Comparison of ENCODE assay signal across 8 cellular contexts in the genomic region with DNA sequence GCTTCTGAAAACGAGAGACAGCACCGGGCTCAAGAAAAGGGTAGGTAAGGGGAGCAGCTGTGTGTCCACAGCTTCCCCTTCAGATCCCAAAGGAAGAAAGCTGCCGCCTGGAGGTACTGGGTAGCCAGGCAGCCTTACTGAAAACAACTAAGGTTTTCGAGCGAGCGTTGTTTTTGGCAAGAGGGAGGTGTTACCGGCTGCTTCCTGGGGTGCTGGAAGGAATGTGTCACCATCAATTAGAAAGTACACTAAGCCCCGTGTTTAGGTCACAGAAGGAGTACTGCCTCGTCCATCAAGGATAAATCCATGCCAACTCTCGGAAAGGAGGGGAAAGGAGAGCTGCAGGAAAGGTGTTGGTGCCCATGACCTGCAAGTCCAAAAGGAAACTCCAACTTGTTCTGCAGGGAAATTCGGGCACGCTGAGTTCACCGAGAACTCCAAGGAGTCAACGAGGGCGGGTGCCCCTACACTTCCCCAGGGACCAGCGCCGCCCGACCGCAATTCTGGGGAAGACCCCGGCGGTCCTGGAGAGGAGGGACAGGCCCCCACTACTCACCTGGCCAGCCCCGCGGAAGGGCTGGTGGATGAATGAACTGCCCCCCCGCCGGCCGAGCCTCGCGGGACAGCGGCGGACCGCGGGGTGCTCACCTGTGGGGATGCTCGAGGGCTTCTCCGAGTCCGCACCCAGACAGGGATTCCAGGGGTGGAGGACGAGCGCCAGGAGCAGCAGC. TPM values are rescaled to one million over a fixed set of nuclear protein-coding genes. Genes with fewer than 3 reads are reported as not detected.
A peak's percentile ranks its signal among the peaks of the same experiment; 100 is the strongest.
DNase-seq lines count a peak whose midpoint lies in the region; FAIRE-seq and TF ChIP-seq lines count a peak whose summit lies in the region.

No MANE protein-coding gene starts in this region.

- H3K18ac ChIP-seq in H9 (ENCODE audit: insufficient read length, low read depth, low read length) = peak overlapping the region; percentile 20

- peak overlapping the region; percentile 63 for H3K9ac ChIP-seq in H9 (ENCODE audit: extremely low read depth, insufficient read length, low read length)

- no peak overlapping the region for H4K5ac ChIP-seq in H9 (ENCODE audit: insufficient read length, low read depth, low read length)

- no peak overlapping the region for H3K23ac ChIP-seq in H9 (ENCODE audit: insufficient read length, low read depth, low read length)

- peak overlapping the region; percentile 85 to 93 (median 92) for H3K27ac Mint-ChIP-seq in H9

- no peak for FAIRE-seq in urothelium cell line (lab: Jason Lieb, UNC)
- FAIRE-seq in GM19239 (lab: Jason Lieb, UNC) = no peak

- H3K9me3 ChIP-seq in H9 (ENCODE audit: control insufficient read depth, low read depth, low read length) = no peaks in the 10 kb centered on the region
- H3K9me3 ChIP-seq in muscle layer of duodenum (ENCODE audit: control insufficient read depth in 1 of 2, low read length in 2 of 2) = no peaks in the 10 kb centered on the region

- H4K20me1 ChIP-seq in H9 (ENCODE audit: control insufficient read depth, insufficient read depth, insufficient read length) = no peaks in the 10 kb centered on the region

- H3K79me2 ChIP-seq in H9 (ENCODE audit: insufficient read depth, low read length) = no peaks in the 10 kb centered on the region; the same call in 1 of the 2 replicates

- H3K9me3 Mint-ChIP-seq in H9 = no peaks in the 10 kb centered on the region

- no CpG with 5 or more reads among the region's 37 CpGs for WGBS in H9 (ENCODE audit: extremely low coverage, insufficient read length, low lambda C conversion rate)

- H3T11ph ChIP-seq in H9 (ENCODE audit: low read length) = no peak overlapping the region

- H3K79me1 ChIP-seq in H9 (ENCODE audit: insufficient read depth, low read depth, low read length, poor library complexity, severe bottlenecking) = no peaks in the 10 kb centered on the region

- H3K4me1 ChIP-seq in H9 (ENCODE audit: insufficient read depth, low read length) = peaks cover 5% of the 10 kb centered on the region; the same call in 1 of the 2 replicates
- H3K4me1 ChIP-seq in muscle layer of duodenum (ENCODE audit: control insufficient read depth in 1 of 2, insufficient read depth in 2 of 2, low read length in 2 of 2) = peaks cover 5 to 10% of the 10 kb centered on the region in 2 donors

- no peak overlapping the region for H2BK120ac ChIP-seq in H9 (ENCODE audit: low read depth, low read length, poor library complexity, severe bottlenecking)

- no peak overlapping the region for H2AK5ac ChIP-seq in H9 (ENCODE audit: insufficient read length, low read length)

- H3K36me3 ChIP-seq in muscle layer of duodenum (ENCODE audit: control insufficient read depth in 1 of 2, insufficient read depth in 2 of 2, low read length in 2 of 2) = peaks cover 0 to 5% of the 10 kb centered on the region in 2 donors

- H2BK12ac ChIP-seq in H9 (ENCODE audit: insufficient read length, low read depth, low read length) = no peak overlapping the region

- peak; percentile 91 for DNase-seq in Daoy (ENCODE audit: low read depth)
- DNase-seq in H9 = peak; percentile 85
- peak; percentile 78 for DNase-seq in NCI-H2107 (lab: John Stamatoyannopoulos, UW)
- DNase-seq in activated CD8-positive, alpha-beta memory T cell treated with anti-CD3 and anti-CD28 coated beads, Interleukin-2, amount 50 U/mL, for 48 hours = peak; percentile 50
- DNase-seq in fibroblast of the conjunctiva (ENCODE audit: low read depth) = peak; percentile 69
- DNase-seq in urothelium cell line (ENCODE audit: low spot score) = peak; percentile 55
- no peak for DNase-seq in GM19239 (ENCODE audit: insufficient read length, low spot score)

- peak overlapping the region; percentile 73 to 80 for H3K4me3 ChIP-seq in muscle layer of duodenum (ENCODE audit: low read depth in 1 of 2, low read length in 2 of 2)

- H3K14ac ChIP-seq in H9 (ENCODE audit: insufficient read depth, low read length) = peak overlapping the region; percentile 49

- peak overlapping the region; percentile 78 for H3K4me2 ChIP-seq in H9 (ENCODE audit: insufficient read depth, insufficient read length, low read length)

- no peaks in the 10 kb centered on the region; a peak in 1 of 7 replicates for H3K36me3 Mint-ChIP-seq in H9 (ENCODE audit: insufficient read depth in 1 of 3, low read depth in 3 of 3)

- H3K4me3 Mint-ChIP-seq in H9 = peak overlapping the region; percentile 80 to 88

- H2BK15ac ChIP-seq in H9 (ENCODE audit: low read depth, low read length) = no peak overlapping the region

- no peak overlapping the region for H4K8ac ChIP-seq in H9 (replicated peaks; ENCODE audit: insufficient read length, low read depth, low read length)

- H3K23me2 ChIP-seq in H9 (ENCODE audit: insufficient read length, low read depth, low read length, poor library complexity, severe bottlenecking) = no peaks in the 10 kb centered on the region

- H3K27me3 ChIP-seq in H9 (ENCODE audit: insufficient read depth, low read length) = no peaks in the 10 kb centered on the region
- H3K27me3 ChIP-seq in muscle layer of duodenum (ENCODE audit: low read depth, low read length) = no peaks in the 10 kb centered on the region

- H2BK20ac ChIP-seq in H9 (ENCODE audit: low read depth, low read length, poor library complexity, severe bottlenecking) = no peak overlapping the region

- no peak overlapping the region for H3K56ac ChIP-seq in H9 (ENCODE audit: insufficient read length, low read depth, low read length)

- H4K91ac ChIP-seq in H9 (ENCODE audit: insufficient read length, low read depth, low read length) = no peak overlapping the region

- H2AFZ ChIP-seq in H9 (ENCODE audit: low read length) = no peak overlapping the region

- H3K4me1 Mint-ChIP-seq in H9 = peaks cover 27 to 45% of the 10 kb centered on the region in 2 experiments

- peaks cover 16% of the 10 kb centered on the region for H3K27me3 Mint-ChIP-seq in H9 (ENCODE audit: low read depth)

- H3K27ac ChIP-seq in H9 (ENCODE audit: insufficient read length, low read depth, low read length) = peak overlapping the region; percentile 49
- peak overlapping the region; percentile 93 for H3K27ac ChIP-seq in muscle layer of duodenum (ENCODE audit: low read length)

- TF ChIP-seq CTCF in H9 (conservative IDR thresholded peaks at IDR 0.05) = peak; percentile 63

- no peak overlapping the region for H2BK5ac ChIP-seq in H9 (ENCODE audit: insufficient read length, low read length)

- H3K4ac ChIP-seq in H9 (ENCODE audit: low read depth, low read length) = no peak overlapping the region

RNA-seq across cellular contexts. Expression of gene PLOD2, which starts 0.6 kb away (rescaled TPM):
- 80.5 and 89.4 TPM in 2 replicates for total RNA-seq in Daoy (2014; rRNA removed; shearing (Covaris generic))
- 17.9 and 19.3 TPM in 2 replicates for total RNA-seq in H9 (2021)
